ENCODE assay signal across 21 cellular contexts in the genomic region with DNA sequence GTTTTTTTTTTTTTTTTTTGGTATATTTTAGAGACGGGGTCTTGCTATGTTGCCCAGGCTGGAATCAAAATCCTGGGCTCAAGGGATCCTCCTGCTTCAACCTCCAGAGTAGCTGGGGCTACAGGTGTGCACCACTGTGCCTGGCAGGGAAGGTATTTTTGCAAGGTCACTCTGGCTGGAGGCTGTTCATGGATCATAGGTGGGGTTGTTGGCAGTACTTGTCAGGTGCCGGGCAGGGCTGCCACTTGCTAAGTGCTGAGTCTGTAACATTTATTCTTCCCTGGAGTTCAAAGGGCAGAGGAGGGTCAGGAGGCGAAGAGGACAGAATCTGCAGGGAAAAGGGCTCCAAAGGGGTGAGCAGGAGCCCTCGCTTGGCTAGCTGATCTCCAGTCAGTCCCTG. TPM values are rescaled to one million over a fixed set of nuclear protein-coding genes. Genes with fewer than 3 reads are reported as not detected.
"Had no signal": no experiment of that assay in that cellular context is flagged by ENCODE, and none has a peak within 500 bp of the region (broad histone marks: within the 10 kb centered on the region; RNA-seq: fewer than 3 reads in every experiment).

No MANE protein-coding gene starts in this region.

- H3K27me3 Mint-ChIP-seq: activated B cell treated with CpG ODN at 0.5 μM for 24 hours; activated CD4-positive, alpha-beta memory T cell treated with anti-CD3 and anti-CD28 coated beads for 36 hours had no signal

- H3K4me1 Mint-ChIP-seq: activated B cell treated with CpG ODN at 0.5 μM for 24 hours had no signal

- H3K27me3 ChIP-seq: ascending aorta, breast epithelium, esophagus muscularis mucosa, gastroesophageal sphincter, heart right ventricle, transverse colon had no signal

- H3K4me3 ChIP-seq: ascending aorta, breast epithelium, esophagus muscularis mucosa, gastroesophageal sphincter, heart right ventricle, lung, prostate gland, transverse colon had no signal

- DNase-seq: activated B cell treated with CpG ODN at 0.5 μM for 24 hours; activated CD4-positive, alpha-beta memory T cell treated with anti-CD3 and anti-CD28 coated beads for 36 hours; activated CD4-positive, alpha-beta T cell treated with anti-CD3 and anti-CD28 coated beads for 4 hours; activated naive CD4-positive, alpha-beta T cell treated with anti-CD3 and anti-CD28 coated beads, Interleukin-2, amount 50 U/mL, for 16 hours; activated T-cell treated with anti-CD3 and anti-CD28 coated beads, Interleukin-2, amount 50 U/mL, for 1 hour; effector CD4-positive, alpha-beta T cell; heart right ventricle; midbrain; SK-N-SH; stimulated activated naive CD4-positive, alpha-beta T cell; transverse colon had no signal

- H3K9me3 ChIP-seq: ascending aorta, breast epithelium, esophagus muscularis mucosa, gastroesophageal sphincter, prostate gland, SK-N-SH, transverse colon had no signal

- H3K4me3 Mint-ChIP-seq: activated B cell treated with CpG ODN at 0.5 μM for 24 hours; activated CD4-positive, alpha-beta memory T cell treated with anti-CD3 and anti-CD28 coated beads for 36 hours; T-helper 2 cell treated with Interferon-gamma antibody and Interleukin-4, amounts not matched to agents 5 μg/mL and 100 μg/mL, for 36 hours had no signal

- H3K9me3 Mint-ChIP-seq: activated B cell treated with CpG ODN at 0.5 μM for 24 hours; activated CD4-positive, alpha-beta memory T cell treated with anti-CD3 and anti-CD28 coated beads for 36 hours had no signal

- H3K4me1 ChIP-seq: prostate gland had no signal

- H3K27ac ChIP-seq: prostate gland had no signal

- H3K27ac Mint-ChIP-seq: activated B cell treated with CpG ODN at 0.5 μM for 24 hours; activated CD4-positive, alpha-beta memory T cell treated with anti-CD3 and anti-CD28 coated beads for 36 hours; T-helper 2 cell treated with Interferon-gamma antibody and Interleukin-4, amounts not matched to agents 5 μg/mL and 100 μg/mL, for 36 hours had no signal

- H3K36me3 ChIP-seq: breast epithelium, prostate gland, transverse colon had no signal

RNA-seq across cellular contexts. Expression of gene A3GALT2, which starts 24.1 kb away (rescaled TPM):
- total RNA-seq: activated B cell treated with CpG ODN at 0.5 μM for 24 hours; activated CD4-positive, alpha-beta memory T cell treated with anti-CD3 and anti-CD28 coated beads for 36 hours; ascending aorta; breast epithelium; esophagus muscularis mucosa; osteoblast; right cardiac atrium; subcutaneous adipose tissue; transverse colon had no signal
- polyA plus RNA-seq: heart right ventricle, right cardiac atrium had no signal
